Comparison of ENCODE assay signal across 8 cellular contexts in the genomic region with DNA sequence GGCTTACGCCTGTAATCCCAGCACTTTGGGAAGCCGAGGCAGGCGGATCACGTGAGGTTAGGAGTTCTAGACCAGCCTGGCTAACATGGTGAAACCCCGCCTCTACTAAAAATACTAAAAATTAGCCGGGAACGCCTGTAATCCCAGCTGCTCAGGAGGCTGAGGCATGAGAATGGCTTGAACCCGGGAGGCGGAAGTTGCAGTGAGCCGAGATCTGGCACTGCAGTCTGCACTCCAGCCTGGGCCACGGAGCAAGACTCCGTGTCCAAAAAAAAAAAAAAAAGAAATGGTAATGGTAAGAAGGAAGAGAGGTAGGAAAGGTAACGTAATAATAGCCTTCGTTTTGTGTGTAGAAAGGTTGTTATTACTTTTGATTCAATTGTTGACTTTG. TPM values are rescaled to one million over a fixed set of nuclear protein-coding genes. Genes with fewer than 3 reads are reported as not detected.
DNase-seq lines count a peak whose midpoint lies in the region; ATAC-seq, FAIRE-seq and TF ChIP-seq lines count a peak whose summit lies in the region.

No MANE protein-coding gene starts in this region.

- peak; percentile 12 for DNase-seq in ACHN
- peak in 1 of 4 experiments; percentile 31 for DNase-seq in K562 (ENCODE audit: extremely low read depth in 1 of 4, low spot score in 3 of 4)
- no peak for DNase-seq in lung (ENCODE audit: low spot score)
- no peak for DNase-seq in vagina (ENCODE audit: extremely low spot score in 2 of 2)
- no peak for DNase-seq in RCC 7860 (ENCODE audit: low spot score)
- DNase-seq in NCI-H1930 (lab: John Stamatoyannopoulos, UW) = no peak

- WGBS in K562 (ENCODE audit: insufficient coverage, low coverage, missing lambda C conversion rate) = 0% methylated on average over 11 of the region's 14 CpGs
- WGBS in lung, 2 donors = 14 to 15% methylated on average over 14 of the region's 14 CpGs

- TF ChIP-seq RAD21 in K562 (CRISPR knock-in tag; conservative IDR thresholded peaks at IDR 0.05 in 1 of 2, IDR thresholded peaks at IDR 0.05 in 1 of 2) = no peak

- peak overlapping the region; percentile 94 for H3K9ac ChIP-seq in HUES6 (ENCODE audit: low read length)
- H3K9ac ChIP-seq in K562 (ENCODE audit: insufficient read depth in 1 of 2, low read depth in 2 of 2, low read length in 2 of 2) = peak overlapping the region; percentile 98 to 99

- H2AFZ ChIP-seq in K562 (ENCODE audit: low read depth, low read length) = peak overlapping the region; percentile 97

- H3K4me1 ChIP-seq in HUES6 (ENCODE audit: control insufficient read depth, insufficient read depth, low read length) = peaks cover 11% of the 10 kb centered on the region
- peaks cover 3 to 18% of the 10 kb centered on the region in 2 experiments; a peak in 3 of 5 replicates for H3K4me1 ChIP-seq in K562 (replicated peaks in 1 of 2; ENCODE audit: control insufficient read depth in 2 of 2, insufficient read depth in 2 of 2, low read length in 2 of 2)
- peaks cover 2 to 5% of the 10 kb centered on the region in 2 donors for H3K4me1 ChIP-seq in lung (ENCODE audit: control insufficient read depth in 2 of 2, insufficient read depth in 2 of 2, low read length in 2 of 2)
- H3K4me1 ChIP-seq in vagina = peaks cover 29% of the 10 kb centered on the region

- peak overlapping the region; percentile 96 for H3K4me2 ChIP-seq in K562 (ENCODE audit: insufficient read depth, low read length)

- H3K9me3 ChIP-seq in HUES6 (ENCODE audit: control insufficient read depth, insufficient read depth, low read depth, low read length) (no peaks in the 10 kb centered on the region), K562 (replicated peaks; ENCODE audit: control insufficient read depth, insufficient read depth, low read depth, low read length) (no peaks in the 10 kb centered on the region), lung (ENCODE audit: control insufficient read depth in 2 of 2, insufficient read depth in 1 of 2, low read length in 1 of 2) (no peaks in the 10 kb centered on the region), vagina (no peaks in the 10 kb centered on the region)

- FAIRE-seq in K562 (lab: Jason Lieb, UNC) = no peak
- FAIRE-seq in RCC 7860 (lab: Jason Lieb, UNC) = no peak

- H4K20me1 ChIP-seq in K562 (replicated peaks; ENCODE audit: control insufficient read depth, insufficient read depth, low read length) = peaks cover 7% of the 10 kb centered on the region; the same call in 1 of the 2 replicates

- H3K4me3 ChIP-seq in HUES6 (ENCODE audit: low read depth, low read length) = peak overlapping the region; percentile 88
- H3K4me3 ChIP-seq in K562 = peak overlapping the region; percentile 99
- H3K4me3 ChIP-seq in lung = peak overlapping the region; percentile 82
- H3K4me3 ChIP-seq in vagina = peak overlapping the region; percentile 80 to 88

- TF ChIP-seq CTCF in K562 (IDR thresholded peaks at IDR 0.05 in 2 of 3, conservative IDR thresholded peaks at IDR 0.05 in 1 of 3; ENCODE audit: insufficient read depth in 2 of 3, low read depth in 1 of 3, low read length in 3 of 3) (no peak), lung (IDR thresholded peaks at IDR 0.05; ENCODE audit: control extremely low read depth, extremely low read depth) (no peak), vagina (IDR thresholded peaks at IDR 0.05) (no peak)

- no peak for TF ChIP-seq EP300 in K562 (IDR thresholded peaks at IDR 0.05; ENCODE audit: low read length)

- CTCF ChIA-PET in K562 (lab: Yijun Ruan, JAX; ENCODE audit: low intra/inter-chr PET ratio) = interaction anchor here (0.6 kb wide), 1 partner anchor 39 kb away, joined by 3 read pairs; no protein-coding TSS in a partner anchor

- POLR2A ChIA-PET in K562 (lab: Yijun Ruan, JAX) = interaction anchor here (0.8 to 2.7 kb wide), 4 partner anchors 9 to 114 kb away, joined by 3 to 20 read pairs (median 3); no protein-coding TSS in a partner anchor

- peaks cover 68% of the 10 kb centered on the region for H3K79me2 ChIP-seq in K562 (ENCODE audit: control insufficient read depth, insufficient read depth, low read length)

- BruUV-seq in K562 (replicated peaks; lab: Mats Ljungman, UMichigan) = no TSS peak

- H3K27me3 ChIP-seq in HUES6 (ENCODE audit: control insufficient read depth, insufficient read depth, low read length) = no peaks in the 10 kb centered on the region
- H3K27me3 ChIP-seq in K562 (ENCODE audit: control insufficient read depth in 2 of 2, insufficient read depth in 2 of 2, low read length in 2 of 2) = no peaks in the 10 kb centered on the region
- no peaks in the 10 kb centered on the region for H3K27me3 ChIP-seq in lung (ENCODE audit: control insufficient read depth, insufficient read depth)
- H3K27me3 ChIP-seq in vagina = no peaks in the 10 kb centered on the region

- H3K27ac ChIP-seq in HUES6 (ENCODE audit: low read depth, low read length) = peak overlapping the region; percentile 37; the same call in 1 of the 2 replicates
- H3K27ac ChIP-seq in K562 (ENCODE audit: extremely low read depth, low read depth, low read length) = peak overlapping the region; percentile 96
- H3K27ac ChIP-seq in lung (ENCODE audit: low read depth in 1 of 2, low read length in 1 of 2) = peak overlapping the region in 1 of 2 donors; percentile 97
- H3K27ac ChIP-seq in vagina = peak overlapping the region; percentile 97

- in situ Hi-C loops in ACHN (cut with HindIII; ENCODE audit: low pct_ligation_motif_present, low pct_unique_long_range_greater_than_20kb, low sequenced_read_pairs) (no loop called here), K562 (cut with MboI) (no loop called here)

- no peaks in the 10 kb centered on the region for H3K9me1 ChIP-seq in K562 (ENCODE audit: control insufficient read depth, insufficient read depth, low read length)

- H3K36me3 ChIP-seq in HUES6 (ENCODE audit: control insufficient read depth, insufficient read depth, low read length) = peaks cover 43% of the 10 kb centered on the region
- H3K36me3 ChIP-seq in K562 (ENCODE audit: control insufficient read depth, insufficient read depth, low read length) = peaks cover 50% of the 10 kb centered on the region
- H3K36me3 ChIP-seq in lung (ENCODE audit: control insufficient read depth in 2 of 2, insufficient read depth in 2 of 2, low read length in 2 of 2) = peaks cover 12 to 26% of the 10 kb centered on the region in 2 donors
- peaks cover 0 to 24% of the 10 kb centered on the region in 2 donors for H3K36me3 ChIP-seq in vagina

- ATAC-seq in K562 = 0 out of 3 replicates have a peak, but pooled peaks have one; percentile 11
- ATAC-seq in lung (ENCODE audit: insufficient read depth, low FRiP score) = no peak
- ATAC-seq in GM21423 (IDR thresholded peaks at IDR 0.05; ENCODE audit: unreplicated experiment) = no peak

- no peak for TF ChIP-seq POLR2A in K562 (conservative IDR thresholded peaks at IDR 0.05)
- TF ChIP-seq POLR2A in vagina (IDR thresholded peaks at IDR 0.05) = no peak

- intact Hi-C loops in K562 (cut with micrococcal nuclease) = loop anchor here (5.0 kb wide), 2 partner anchors 38 to 113 kb away; partner anchors contain the start of genes DCLRE1C and SUV39H2
- intact Hi-C loops in vagina (cut with DNase I) = loop anchor here (10.0 kb wide), 2 partner anchors 234 to 334 kb away; no protein-coding TSS in a partner anchor

RNA-seq across cellular contexts. Expression of gene HSPA14, which starts 1.2 kb away (rescaled TPM):
- 10.9 and 32.7 TPM in 2 replicates for total RNA-seq in K562 (2011; cell fraction: chromatin; rRNA removed; ENCODE audit: low replicate concordance)
- 6.5 and 8.0 TPM in 2 replicates for total RNA-seq in K562 (2011; cell fraction: nucleolus; rRNA removed)
- 16.4 and 26.8 TPM in 2 replicates for total RNA-seq in K562 (2011; cell fraction: nucleoplasm; rRNA removed)
- total RNA-seq in K562 (2014; rRNA removed) (38.9 and 47.9 TPM in 2 replicates), K562 (2014; rRNA removed; fragmentation: Illumina TruSeq; extraction: Trizol) (65.1 and 77.7 TPM in 2 replicates), K562 (2015; rRNA removed; fragmentation: Illumina TruSeq; extraction: Trizol) (57.5 and 63.2 TPM in 2 replicates), K562 (2021) (41.9 and 46.2 TPM in 2 replicates), lung (10 to 100 TPM; 11.1 to 13.6 TPM), vagina (8.3 TPM)
- polyA plus RNA-seq in K562 (2011; rRNA removed) (52.3 and 71.5 TPM in 2 replicates), K562 (2014; fragmentation: Illumina TruSeq; extraction: Trizol) (47.0 and 51.9 TPM in 2 replicates), K562 (2014; fragmentation: Nextera tagmentation; extraction: Ambion mirVana) (10 to 100 TPM; 70.1 to 75.0 TPM), K562 (2014; rRNA removed) (54.1 and 56.5 TPM in 2 replicates), lung (10 to 100 TPM; 11.5 to 12.5 TPM)
- 12.0 and 24.9 TPM in 2 replicates for polyA plus RNA-seq in K562 (2011; cell fraction: cytosol; rRNA removed)
- 16.6 and 28.1 TPM in 2 replicates for polyA plus RNA-seq in K562 (2011; cell fraction: nucleus; rRNA removed)
- 25.4 and 33.0 TPM in 2 replicates for polyA plus RNA-seq in K562 (2012)
- polyA minus RNA-seq in K562 (2011; rRNA and poly(A)+ RNA removed) = 38.8 and 40.3 TPM in 2 replicates
- polyA minus RNA-seq in K562 (2011; cell fraction: cytosol; rRNA and poly(A)+ RNA removed) = 8.4 and 15.2 TPM in 2 replicates
- 9.8 and 19.3 TPM in 2 replicates for polyA minus RNA-seq in K562 (2011; cell fraction: nucleus; rRNA and poly(A)+ RNA removed)

RNA-seq across cellular contexts. Expression of gene MSANTD7, which starts 1.2 kb away (rescaled TPM):
- total RNA-seq in K562 (2011; cell fraction: chromatin; rRNA removed; ENCODE audit: low replicate concordance) = 19.1 and 30.9 TPM in 2 replicates
- total RNA-seq in K562 (2011; cell fraction: nucleolus; rRNA removed) = 16.7 and 18.6 TPM in 2 replicates
- total RNA-seq in K562 (2011; cell fraction: nucleoplasm; rRNA removed) = 22.8 and 36.6 TPM in 2 replicates
- total RNA-seq in K562 (2014; rRNA removed) = 25.0 and 26.9 TPM in 2 replicates
- 23.6 and 24.5 TPM in 2 replicates for total RNA-seq in K562 (2014; rRNA removed; fragmentation: Illumina TruSeq; extraction: Trizol)
- total RNA-seq in K562 (2015; rRNA removed; fragmentation: Illumina TruSeq; extraction: Trizol) = 26.6 and 27.3 TPM in 2 replicates
- 26.4 and 27.2 TPM in 2 replicates for total RNA-seq in K562 (2021)
- 14.6 and 18.9 TPM in 2 replicates for polyA plus RNA-seq in K562 (2011; rRNA removed)
- polyA plus RNA-seq in K562 (2011; cell fraction: cytosol; rRNA removed) = 9.0 and 9.9 TPM in 2 replicates
- polyA plus RNA-seq in K562 (2011; cell fraction: nucleus; rRNA removed) = 12.3 and 17.3 TPM in 2 replicates
- polyA plus RNA-seq in K562 (2012) = 11.3 and 18.0 TPM in 2 replicates
- 24.3 and 24.7 TPM in 2 replicates for polyA plus RNA-seq in K562 (2014; fragmentation: Illumina TruSeq; extraction: Trizol)
- 1 to 10 TPM; 5.2 to 7.1 TPM for polyA plus RNA-seq in K562 (2014; fragmentation: Nextera tagmentation; extraction: Ambion mirVana)
- 16.2 and 18.8 TPM in 2 replicates for polyA plus RNA-seq in K562 (2014; rRNA removed)
- 35.3 and 37.1 TPM in 2 replicates for polyA minus RNA-seq in K562 (2011; rRNA and poly(A)+ RNA removed)
- 17.9 and 24.7 TPM in 2 replicates for polyA minus RNA-seq in K562 (2011; cell fraction: cytosol; rRNA and poly(A)+ RNA removed)
- 24.0 and 40.5 TPM in 2 replicates for polyA minus RNA-seq in K562 (2011; cell fraction: nucleus; rRNA and poly(A)+ RNA removed)
- 10 to 100 TPM in 1 of 2 donors, 1 to 10 TPM in 1; 9.4 to 17.2 TPM for total RNA-seq in lung
- polyA plus RNA-seq in lung = 1 to 10 TPM; 2.2 to 4.8 TPM
- 11.8 TPM for total RNA-seq in vagina

RNA-seq across cellular contexts. Expression of gene CDNF, which starts 1.5 kb away (rescaled TPM):
- 0.37 and 0.83 TPM in 2 replicates for total RNA-seq in K562 (2011; cell fraction: chromatin; rRNA removed; ENCODE audit: low replicate concordance)
- total RNA-seq in K562 (2011; cell fraction: nucleolus; rRNA removed) = 0.83 and 2.2 TPM in 2 replicates
- total RNA-seq in K562 (2011; cell fraction: nucleoplasm; rRNA removed) = 0.53 and 0.73 TPM in 2 replicates
- 0.64 TPM in 1 of 2 replicates, not detected in the other for total RNA-seq in K562 (2014; rRNA removed)
- 0.29 and 0.61 TPM in 2 replicates for total RNA-seq in K562 (2014; rRNA removed; fragmentation: Illumina TruSeq; extraction: Trizol)
- total RNA-seq in K562 (2015; rRNA removed; fragmentation: Illumina TruSeq; extraction: Trizol) = 0.33 and 0.60 TPM in 2 replicates
- total RNA-seq in K562 (2021) = 0.85 and 1.00 TPM in 2 replicates
- 0.93 and 1.6 TPM in 2 replicates for polyA plus RNA-seq in K562 (2011; rRNA removed)
- 0.13 and 1.2 TPM in 2 replicates for polyA plus RNA-seq in K562 (2011; cell fraction: cytosol; rRNA removed)
- 0.54 and 0.65 TPM in 2 replicates for polyA plus RNA-seq in K562 (2011; cell fraction: nucleus; rRNA removed)
- 0.64 and 2.2 TPM in 2 replicates for polyA plus RNA-seq in K562 (2012)
- polyA plus RNA-seq in K562 (2014; fragmentation: Illumina TruSeq; extraction: Trizol) = 0.61 and 0.96 TPM in 2 replicates
- polyA plus RNA-seq in K562 (2014; fragmentation: Nextera tagmentation; extraction: Ambion mirVana) = under 1 TPM; 0.18 to 0.37 TPM
- polyA plus RNA-seq in K562 (2014; rRNA removed) = 1.1 and 1.6 TPM in 2 replicates
- 0.42 and 1.9 TPM in 2 replicates for polyA minus RNA-seq in K562 (2011; rRNA and poly(A)+ RNA removed)
- polyA minus RNA-seq in K562 (2011; cell fraction: cytosol; rRNA and poly(A)+ RNA removed) = not detected in 2 replicates
- 0.40 and 1.4 TPM in 2 replicates for polyA minus RNA-seq in K562 (2011; cell fraction: nucleus; rRNA and poly(A)+ RNA removed)
- 1 to 10 TPM; 2.1 to 3.1 TPM for total RNA-seq in lung
- 1 to 10 TPM in 1 of 2 donors, under 1 TPM in 1; 0.60 to 1.7 TPM for polyA plus RNA-seq in lung
- 7.4 TPM for total RNA-seq in vagina

RNA-seq across cellular contexts. Expression of gene SUV39H2, which starts 39.4 kb away (rescaled TPM):
- 16.3 and 60.2 TPM in 2 replicates for total RNA-seq in K562 (2011; cell fraction: chromatin; rRNA removed; ENCODE audit: low replicate concordance)
- total RNA-seq in K562 (2011; cell fraction: nucleolus; rRNA removed) = 9.0 and 13.4 TPM in 2 replicates
- total RNA-seq in K562 (2011; cell fraction: nucleoplasm; rRNA removed) = 27.8 and 58.1 TPM in 2 replicates
- total RNA-seq in K562 (2014; rRNA removed) (26.4 and 28.1 TPM in 2 replicates), K562 (2014; rRNA removed; fragmentation: Illumina TruSeq; extraction: Trizol) (49.6 and 53.5 TPM in 2 replicates), K562 (2015; rRNA removed; fragmentation: Illumina TruSeq; extraction: Trizol) (37.5 and 41.3 TPM in 2 replicates), K562 (2021) (32.6 and 36.6 TPM in 2 replicates), lung (1 to 10 TPM; 6.9 to 7.7 TPM), vagina (6.9 TPM)
- polyA plus RNA-seq in K562 (2011; rRNA removed) (28.3 and 40.6 TPM in 2 replicates), K562 (2014; fragmentation: Illumina TruSeq; extraction: Trizol) (38.4 and 54.3 TPM in 2 replicates), K562 (2014; fragmentation: Nextera tagmentation; extraction: Ambion mirVana) (10 to 100 TPM; 41.7 to 45.7 TPM), K562 (2014; rRNA removed) (24.1 and 27.0 TPM in 2 replicates), lung (1 to 10 TPM; 2.6 to 3.8 TPM)
- 9.8 and 14.4 TPM in 2 replicates for polyA plus RNA-seq in K562 (2011; cell fraction: cytosol; rRNA removed)
- 9.0 and 12.6 TPM in 2 replicates for polyA plus RNA-seq in K562 (2011; cell fraction: nucleus; rRNA removed)
- polyA plus RNA-seq in K562 (2012) = 25.8 and 41.8 TPM in 2 replicates
- 54.9 and 57.6 TPM in 2 replicates for polyA minus RNA-seq in K562 (2011; rRNA and poly(A)+ RNA removed)
- polyA minus RNA-seq in K562 (2011; cell fraction: cytosol; rRNA and poly(A)+ RNA removed) = 14.4 and 22.8 TPM in 2 replicates
- 18.8 and 29.1 TPM in 2 replicates for polyA minus RNA-seq in K562 (2011; cell fraction: nucleus; rRNA and poly(A)+ RNA removed)
